Comparison of ENCODE assay signal across 8 cellular contexts in the genomic region with DNA sequence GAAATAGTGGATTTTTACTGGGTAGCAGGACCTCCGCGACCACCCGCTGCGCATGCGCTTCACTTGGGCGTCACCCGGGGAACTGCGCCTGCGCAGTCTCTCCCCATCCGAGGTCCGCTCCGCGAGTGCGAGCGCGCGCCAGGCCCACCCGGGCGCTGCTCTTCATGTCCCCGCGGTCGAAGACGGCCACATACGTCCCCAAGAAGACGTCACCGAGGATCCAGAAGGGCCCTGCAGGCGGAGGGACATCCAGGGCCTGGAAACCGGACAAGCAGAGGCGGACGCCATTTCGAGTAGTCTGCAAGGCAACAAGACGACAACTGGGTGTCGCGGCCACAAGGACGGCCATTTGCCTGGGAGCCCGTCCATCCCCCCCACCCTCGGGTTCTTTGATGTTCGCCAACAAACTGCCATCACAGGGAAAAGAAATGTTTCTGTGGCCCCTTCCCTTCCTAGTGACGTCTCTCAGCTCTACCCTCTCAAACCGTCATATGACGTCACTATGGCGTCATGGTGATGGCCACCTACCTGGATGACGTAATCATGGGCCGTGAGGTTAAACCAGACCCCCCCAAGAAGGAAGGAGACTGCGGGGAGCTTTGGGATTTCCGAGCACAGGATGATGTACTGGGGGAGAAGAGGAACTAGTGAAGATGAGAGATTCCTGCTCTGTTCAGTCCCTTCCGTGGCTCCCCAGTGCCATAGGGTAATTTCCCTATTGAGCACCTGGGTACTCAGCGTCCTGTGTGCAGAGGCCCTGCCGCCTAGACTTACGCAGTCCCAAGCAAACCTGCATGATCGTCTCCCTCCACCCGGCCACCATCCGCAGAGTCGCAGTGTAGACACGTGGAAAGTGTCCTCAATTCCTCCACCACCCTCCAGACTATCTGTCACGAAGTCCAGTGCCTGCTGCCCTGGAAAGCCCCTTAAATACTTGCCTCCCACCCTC. TPM values are rescaled to one million over a fixed set of nuclear protein-coding genes. Genes with fewer than 3 reads are reported as not detected.
DNase-seq lines count a peak whose midpoint lies in the region; ATAC-seq and TF ChIP-seq lines count a peak whose summit lies in the region.

No MANE protein-coding gene starts in this region.

- H3K27me3 Mint-ChIP-seq in Calu3 (ENCODE audit: unreplicated experiment) = peaks cover 47% of the 10 kb centered on the region
- no peaks in the 10 kb centered on the region for H3K27me3 Mint-ChIP-seq in activated CD8-positive, alpha-beta T cell treated with anti-CD3 and anti-CD28 coated beads for 36 hours

- H3K4me3 Mint-ChIP-seq in Calu3 (ENCODE audit: low read depth, unreplicated experiment) = peak overlapping the region; percentile 12
- peak overlapping the region; percentile 80 for H3K4me3 Mint-ChIP-seq in activated CD8-positive, alpha-beta T cell treated with anti-CD3 and anti-CD28 coated beads for 36 hours

- no peak for ATAC-seq in activated CD8-positive, alpha-beta T cell treated with anti-CD3 and anti-CD28 coated beads for 36 hours
- ATAC-seq in GM21423 (IDR thresholded peaks at IDR 0.05; ENCODE audit: unreplicated experiment) (no peak), GM18502 (IDR thresholded peaks at IDR 0.05; ENCODE audit: poor library complexity, unreplicated experiment) (no peak)

- H3K4me1 Mint-ChIP-seq in Calu3 (ENCODE audit: low read depth, unreplicated experiment) = peaks cover 7% of the 10 kb centered on the region
- peaks cover 60% of the 10 kb centered on the region for H3K4me1 Mint-ChIP-seq in activated CD8-positive, alpha-beta T cell treated with anti-CD3 and anti-CD28 coated beads for 36 hours (ENCODE audit: low read depth)

- no peaks in the 10 kb centered on the region for H3K27me3 ChIP-seq in effector memory CD4-positive, alpha-beta T cell (replicated peaks; ENCODE audit: control insufficient read depth, insufficient read depth, low read length, poor library complexity, severe bottlenecking)
- H3K27me3 ChIP-seq in neutrophil = peaks cover 40% of the 10 kb centered on the region

- H3K4me1 ChIP-seq in effector memory CD4-positive, alpha-beta T cell (ENCODE audit: control insufficient read depth, insufficient read depth, low read length, poor library complexity, severe bottlenecking) = peaks cover 8% of the 10 kb centered on the region
- H3K4me1 ChIP-seq in neutrophil (ENCODE audit: control insufficient read depth in 1 of 2, insufficient read depth in 1 of 2, low read depth in 1 of 2, low read length in 1 of 2) = peaks cover 3 to 9% of the 10 kb centered on the region in 2 experiments

- peak overlapping the region; percentile 94 for H3K27ac ChIP-seq in effector memory CD4-positive, alpha-beta T cell (ENCODE audit: insufficient read depth, low read length, poor library complexity, severe bottlenecking)
- peak overlapping the region; percentile 79 for H3K27ac ChIP-seq in neutrophil

- POLR2A ChIA-PET in activated CD8-positive, alpha-beta T cell treated with anti-CD3 and anti-CD28 coated beads for 36 hours (lab: Charles Lee) = interaction anchor here (1.0 to 2.0 kb wide), 6 partner anchors 16 to 52 kb away, joined by 3 to 8 read pairs (median 5); a partner anchor contains a TSS

- no peaks in the 10 kb centered on the region for H3K9me3 Mint-ChIP-seq in Calu3 (ENCODE audit: low read depth, unreplicated experiment)
- H3K9me3 Mint-ChIP-seq in activated CD8-positive, alpha-beta T cell treated with anti-CD3 and anti-CD28 coated beads for 36 hours = peaks cover 3% of the 10 kb centered on the region

- H3K9me3 ChIP-seq in effector memory CD4-positive, alpha-beta T cell (ENCODE audit: control insufficient read depth, low read length) = no peaks in the 10 kb centered on the region
- H3K9me3 ChIP-seq in neutrophil = no peaks in the 10 kb centered on the region

- peaks cover 10% of the 10 kb centered on the region for H3K36me3 Mint-ChIP-seq in Calu3 (ENCODE audit: insufficient read depth, unreplicated experiment)
- H3K36me3 Mint-ChIP-seq in activated CD8-positive, alpha-beta T cell treated with anti-CD3 and anti-CD28 coated beads for 36 hours (ENCODE audit: low read depth) = peaks cover 36% of the 10 kb centered on the region

- intact Hi-C loops in Calu3 (cut with micrococcal nuclease; ENCODE audit: unreplicated experiment) = no loop called here
- intact Hi-C loops in activated CD8-positive, alpha-beta T cell treated with anti-CD3 and anti-CD28 coated beads for 36 hours (cut with micrococcal nuclease) = no loop called here

- H3K36me3 ChIP-seq in effector memory CD4-positive, alpha-beta T cell (ENCODE audit: control insufficient read depth, insufficient read depth, low read length) = no peaks in the 10 kb centered on the region
- H3K36me3 ChIP-seq in neutrophil = no peaks in the 10 kb centered on the region

- no peak for DNase-seq in Calu3
- DNase-seq in MV-4-11 (lab: John Stamatoyannopoulos, UW) = peak; percentile 83
- DNase-seq in activated CD8-positive, alpha-beta T cell treated with anti-CD3 and anti-CD28 coated beads for 36 hours = peak; percentile 74
- DNase-seq in effector memory CD4-positive, alpha-beta T cell = peak; percentile 57 to 69 (median 64)
- DNase-seq in superior temporal gyrus (ENCODE audit: extremely low spot score) = peak; percentile 60

- BruUV-seq in Calu3 (replicated peaks; lab: Mats Ljungman, UMichigan) = no TSS peak

- H3K4me3 ChIP-seq in effector memory CD4-positive, alpha-beta T cell (ENCODE audit: insufficient read depth, low read depth, low read length, poor library complexity, severe bottlenecking) = peak overlapping the region; percentile 72
- H3K4me3 ChIP-seq in neutrophil (ENCODE audit: low read depth in 1 of 2, low read length in 1 of 2) = peak overlapping the region; percentile 60 to 71

- TF ChIP-seq CTCF in Calu3 (IDR thresholded peaks at IDR 0.05; ENCODE audit: unreplicated experiment) (no peak), neutrophil (IDR thresholded peaks at IDR 0.05) (no peak)
- TF ChIP-seq CTCF in activated CD8-positive, alpha-beta T cell treated with anti-CD3 and anti-CD28 coated beads for 36 hours (IDR thresholded peaks at IDR 0.05) = no peak

- no peak overlapping the region for H3K27ac Mint-ChIP-seq in Calu3 (ENCODE audit: unreplicated experiment)
- H3K27ac Mint-ChIP-seq in activated CD8-positive, alpha-beta T cell treated with anti-CD3 and anti-CD28 coated beads for 36 hours = peak overlapping the region; percentile 96

- CTCF ChIA-PET in Calu3 (lab: Charles Lee) = no interaction called here
- CTCF ChIA-PET in activated CD8-positive, alpha-beta T cell treated with anti-CD3 and anti-CD28 coated beads for 36 hours (lab: Charles Lee) = interaction anchor here (0.9 to 3.2 kb wide), 13 partner anchors 8 to 366 kb away, joined by 3 to 42 read pairs (median 8); a partner anchor contains a TSS

RNA-seq across cellular contexts. Expression of a gene that starts 6.7 kb away (rescaled TPM):
- total RNA-seq in Calu3 (2022) = 1.9 and 3.6 TPM in 2 replicates
- 10 to 100 TPM; 18.3 to 20.0 TPM for total RNA-seq in activated CD8-positive, alpha-beta T cell treated with anti-CD3 and anti-CD28 coated beads for 36 hours

RNA-seq across cellular contexts. Expression of a gene that starts 17.5 kb away (rescaled TPM):
- total RNA-seq in Calu3 (2022) = 72.7 and 77.5 TPM in 2 replicates
- 10 to 100 TPM; 50.9 to 52.3 TPM for total RNA-seq in activated CD8-positive, alpha-beta T cell treated with anti-CD3 and anti-CD28 coated beads for 36 hours

RNA-seq across cellular contexts. Expression of a gene that starts 25.4 kb away (rescaled TPM):
- 67.1 and 81.9 TPM in 2 replicates for total RNA-seq in Calu3 (2022)
- total RNA-seq in activated CD8-positive, alpha-beta T cell treated with anti-CD3 and anti-CD28 coated beads for 36 hours = 100 to 1,000 TPM; 214 to 215 TPM

RNA-seq across cellular contexts. Expression of a gene that starts 29.6 kb away (rescaled TPM):
- total RNA-seq in Calu3 (2022) = 5.3 and 6.8 TPM in 2 replicates
- under 1 TPM; 0.77 to 0.81 TPM for total RNA-seq in activated CD8-positive, alpha-beta T cell treated with anti-CD3 and anti-CD28 coated beads for 36 hours

RNA-seq across cellular contexts. Expression of a gene that starts 60.0 kb away (rescaled TPM):
- 1.2 and 1.3 TPM in 2 replicates for total RNA-seq in Calu3 (2022)
- total RNA-seq in activated CD8-positive, alpha-beta T cell treated with anti-CD3 and anti-CD28 coated beads for 36 hours = 1 to 10 TPM in 1 of 2 experiments, under 1 TPM in 1; 0.68 to 1.5 TPM
